9 cellular contexts compared by ENCODE assay signal in the genomic region with DNA sequence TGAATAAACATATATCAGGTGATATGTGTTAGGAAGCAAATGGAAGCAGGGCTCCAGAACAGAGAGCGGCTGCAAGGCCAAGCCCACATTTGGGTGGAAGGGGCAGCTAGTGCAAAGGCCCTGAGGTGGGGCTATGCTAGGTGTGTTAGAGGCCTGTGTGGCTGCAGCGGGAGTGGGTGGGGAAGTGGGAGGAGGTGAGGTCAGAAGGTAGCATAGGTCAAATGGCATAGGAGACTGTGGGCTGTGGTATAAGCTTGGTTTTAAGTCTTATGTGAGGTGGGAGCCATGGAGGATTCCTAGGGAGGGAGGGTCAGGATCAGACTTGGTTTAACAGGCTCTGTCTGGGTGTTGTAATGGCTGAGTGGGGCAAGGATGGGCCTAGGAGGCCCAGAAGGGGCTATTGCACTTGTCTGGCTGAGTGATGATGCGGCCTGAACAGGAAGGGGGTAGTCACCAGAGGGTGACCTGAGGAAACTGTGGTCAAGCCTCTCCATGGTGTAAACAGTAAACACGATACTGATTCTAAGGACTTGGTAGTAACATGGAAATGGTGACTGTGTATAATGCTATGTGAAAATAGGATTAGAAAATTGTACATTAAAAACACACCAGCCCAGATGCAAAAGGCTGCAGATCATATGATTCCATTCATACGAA. TPM values are rescaled to one million over a fixed set of nuclear protein-coding genes. Genes with fewer than 3 reads are reported as not detected.
DNase-seq lines count a peak whose midpoint lies in the region; ATAC-seq and TF ChIP-seq lines count a peak whose summit lies in the region.
"Had no signal": no experiment of that assay in that cellular context is flagged by ENCODE, and none has a peak within 500 bp of the region (broad histone marks: within the 10 kb centered on the region; RNA-seq: fewer than 3 reads in every experiment).

No MANE protein-coding gene starts in this region.

- H3K9ac ChIP-seq in mesendoderm (ENCODE audit: low read length): no peak overlapping the region

- H3K23ac ChIP-seq in mesendoderm (ENCODE audit: low read length): no peak overlapping the region

- H3K27ac Mint-ChIP-seq in CD14-positive monocyte (peak overlapping the region; percentile 72 to 89 (median 84)), nephron (peak overlapping the region; percentile 39 to 77 (median 50))

- no peak overlapping the region for H2BK120ac ChIP-seq in mesendoderm (ENCODE audit: low read depth, low read length)

- H3K4me1 ChIP-seq in ovary (ENCODE audit: insufficient read depth): peaks cover 10% of the 10 kb centered on the region
- peaks cover 6% of the 10 kb centered on the region for H3K4me1 ChIP-seq in mesendoderm (ENCODE audit: control insufficient read depth, low read depth, low read length)

- H2BK15ac ChIP-seq in mesendoderm (replicated peaks; ENCODE audit: low read depth): no peak overlapping the region

- no peak overlapping the region for H3K18ac ChIP-seq in mesendoderm (ENCODE audit: low read length)

- no peaks in the 10 kb centered on the region for H3K79me2 ChIP-seq in mesendoderm (ENCODE audit: control insufficient read depth, insufficient read depth, low read length)

- no peak overlapping the region for H2AK5ac ChIP-seq in mesendoderm (ENCODE audit: low read length)

- H3K4me2 ChIP-seq in mesendoderm (ENCODE audit: low read length): no peak overlapping the region

- H3K9me3 Mint-ChIP-seq in CD14-positive monocyte (peaks cover 0 to 2% (median 0%) of the 10 kb centered on the region in 7 donors), nephron (no peaks in the 10 kb centered on the region)

- ATAC-seq in GM19395 (IDR thresholded peaks at IDR 0.05; ENCODE audit: unreplicated experiment): peak; percentile 92
- peak; percentile 81 for ATAC-seq in HG03558 (IDR thresholded peaks at IDR 0.05; ENCODE audit: extremely low read depth, unreplicated experiment)

- no peak overlapping the region for H3K56ac ChIP-seq in mesendoderm (ENCODE audit: low read length)

- TF ChIP-seq CTCF in CD14-positive monocyte (IDR thresholded peaks at IDR 0.05) (no peak), nephron (IDR thresholded peaks at IDR 0.05; ENCODE audit: unreplicated experiment in 3 of 3) (no peak), ovary (IDR thresholded peaks at IDR 0.05) (no peak)

- DNase-seq in CD14-positive monocyte (ENCODE audit: low spot score) (peak; percentile 89), astrocyte of the hippocampus (ENCODE audit: low read depth, low spot score) (peak; percentile 47), DMS153 (lab: John Stamatoyannopoulos, UW) (no peak), ovary (no peak), mesendoderm (no peak)

- no peak overlapping the region for H4K5ac ChIP-seq in mesendoderm (ENCODE audit: low read length)

- H2BK5ac ChIP-seq in mesendoderm (ENCODE audit: low read length): no peak overlapping the region

- WGBS in ovary, 3 donors: 88 to 91% (median 91%) methylated on average over 5 of the region's 5 CpGs
- WGBS in mesendoderm (ENCODE audit: extremely low coverage, insufficient coverage, low lambda C conversion rate): no CpG with 5 or more reads among the region's 5 CpGs

- no peak overlapping the region for H3K4me3 Mint-ChIP-seq in CD14-positive monocyte
- H3K4me3 Mint-ChIP-seq in nephron: no peak overlapping the region

- no peak for TF ChIP-seq POLR2A in ovary (IDR thresholded peaks at IDR 0.05)

- intact Hi-C loops in CD14-positive monocyte (cut with micrococcal nuclease) (no loop called here), ovary (cut with DNase I) (loop anchor here in 1 of 4 donors (10.0 kb wide), 1 partner anchor 1488 kb away; no protein-coding TSS in a partner anchor)

- peaks cover 32% of the 10 kb centered on the region for H3K4me1 Mint-ChIP-seq in CD14-positive monocyte
- H3K4me1 Mint-ChIP-seq in nephron: peaks cover 49% of the 10 kb centered on the region

- H3K4me3 ChIP-seq in ovary (no peak overlapping the region), mesendoderm (ENCODE audit: low read length) (no peak overlapping the region)
- H3K4me3 ChIP-seq: lung had no signal

- H3K27me3 Mint-ChIP-seq in CD14-positive monocyte (ENCODE audit: low read depth in 3 of 3): peaks cover 0 to under 1% (median 0%) of the 10 kb centered on the region in 3 donors
- no peaks in the 10 kb centered on the region for H3K27me3 Mint-ChIP-seq in nephron (ENCODE audit: low read depth)

- H3K36me3 ChIP-seq in ovary: no peaks in the 10 kb centered on the region
- H3K36me3 ChIP-seq in mesendoderm (ENCODE audit: control insufficient read depth, insufficient read depth, low read length): no peaks in the 10 kb centered on the region

- H4K8ac ChIP-seq in mesendoderm (ENCODE audit: low read depth, low read length): no peak overlapping the region

- H3K4ac ChIP-seq in mesendoderm (ENCODE audit: low read depth, low read length): no peak overlapping the region

- no peak for TF ChIP-seq EP300 in ovary (IDR thresholded peaks at IDR 0.05)

- H3K27ac ChIP-seq in ovary: no peak overlapping the region
- no peak overlapping the region for H3K27ac ChIP-seq in mesendoderm (ENCODE audit: low read depth, low read length)

- H3K9me3 ChIP-seq in ovary: no peaks in the 10 kb centered on the region

- H3K79me1 ChIP-seq in mesendoderm (ENCODE audit: low read length): no peaks in the 10 kb centered on the region

- no peaks in the 10 kb centered on the region for H3K27me3 ChIP-seq in ovary
- H3K27me3 ChIP-seq in mesendoderm (ENCODE audit: insufficient read depth, low read length, poor library complexity): no peaks in the 10 kb centered on the region

- peaks cover 12 to 18% of the 10 kb centered on the region in 2 donors for H3K36me3 Mint-ChIP-seq in CD14-positive monocyte
- no peaks in the 10 kb centered on the region for H3K36me3 Mint-ChIP-seq in nephron (ENCODE audit: low read depth)

RNA-seq across cellular contexts. Expression of a gene that starts 31.1 kb away (rescaled TPM):
- polyA plus RNA-seq in CD14-positive monocyte (1 to 10 TPM in 1 of 2 donors, under 1 TPM in 1; 0.89 to 1.5 TPM), ovary (10 to 100 TPM in 1 of 2 donors, 1 to 10 TPM in 1; 1.5 to 14.5 TPM)
- total RNA-seq in ovary: 10 to 100 TPM; 16.3 to 57.7 (median 37.5) TPM
- 0.60 TPM for polyA plus RNA-seq in mesendoderm (2013, experiment 1 of 2)
- polyA plus RNA-seq in mesendoderm (2013, experiment 2 of 2): 0.69 TPM

Comparison
In these comparisons a context has a peak if more than half of its experiments do, and no peak if none do; other contexts are left out.
1. DNase-seq: peak in CD14-positive monocyte (single experiment) and astrocyte of the hippocampus (single experiment); none in DMS153 (single experiment), ovary (0 of 5) and mesendoderm (single experiment).